8 cellular contexts compared by ENCODE assay signal in genomic region chr7:44043902-44044301, GRCh38. TPM values are rescaled to one million over a fixed set of nuclear protein-coding genes. Genes with fewer than 3 reads are reported as not detected.
DNase-seq lines count a peak whose midpoint lies in the region; ATAC-seq and TF ChIP-seq lines count a peak whose summit lies in the region.

No MANE protein-coding gene starts in this region.

- POLR2A ChIA-PET in activated CD4-positive, alpha-beta memory T cell treated with anti-CD3 and anti-CD28 coated beads, Interleukin-2, amount 10 ng/mL, durations not matched to agents 7 days and 5 days (lab: Charles Lee) = interaction anchor here (0.5 to 5.7 kb wide), 17 partner anchors 15 to 594 kb away, joined by 3 to 73 read pairs (median 4); partner anchors contain the start of genes NUDCD3, PGAM2, POLD2 and STK17A

- no peaks in the 10 kb centered on the region for H3K9me3 ChIP-seq in hepatocyte (ENCODE audit: low read depth)
- H3K9me3 ChIP-seq in smooth muscle cell (replicated peaks; ENCODE audit: low read depth) = no peaks in the 10 kb centered on the region

- peak overlapping the region; percentile 98 for H3K27ac Mint-ChIP-seq in activated CD4-positive, alpha-beta memory T cell treated with anti-CD3 and anti-CD28 coated beads, Interleukin-2, amount 10 ng/mL, durations not matched to agents 7 days and 5 days

- peaks cover 51% of the 10 kb centered on the region for H3K4me1 Mint-ChIP-seq in activated CD4-positive, alpha-beta memory T cell treated with anti-CD3 and anti-CD28 coated beads, Interleukin-2, amount 10 ng/mL, durations not matched to agents 7 days and 5 days

- H3K36me3 Mint-ChIP-seq in activated CD4-positive, alpha-beta memory T cell treated with anti-CD3 and anti-CD28 coated beads, Interleukin-2, amount 10 ng/mL, durations not matched to agents 7 days and 5 days (ENCODE audit: low read depth) = peaks cover 38% of the 10 kb centered on the region

- H3K9me2 ChIP-seq in hepatocyte (replicated peaks; ENCODE audit: insufficient read depth) = no peaks in the 10 kb centered on the region

- H3K27me3 ChIP-seq in hepatocyte (no peaks in the 10 kb centered on the region), smooth muscle cell (ENCODE audit: low read depth) (no peaks in the 10 kb centered on the region)

- H4K20me1 ChIP-seq in hepatocyte (ENCODE audit: insufficient read depth, poor library complexity, severe bottlenecking) = peaks cover 10% of the 10 kb centered on the region
- H4K20me1 ChIP-seq in smooth muscle cell (ENCODE audit: low read depth) = peaks cover 25% of the 10 kb centered on the region

- H3K4me1 ChIP-seq in hepatocyte (ENCODE audit: insufficient read depth) (peaks cover 6% of the 10 kb centered on the region), smooth muscle cell (ENCODE audit: low read depth) (peaks cover 6% of the 10 kb centered on the region)

- H3K27me3 Mint-ChIP-seq in activated CD4-positive, alpha-beta memory T cell treated with anti-CD3 and anti-CD28 coated beads, Interleukin-2, amount 10 ng/mL, durations not matched to agents 7 days and 5 days = no peaks in the 10 kb centered on the region

- no peak for TF ChIP-seq CTCF in HFF-Myc (IDR thresholded peaks at IDR 0.05; ENCODE audit: low read depth, low read length, missing control alignments)
- TF ChIP-seq CTCF in hepatocyte (IDR thresholded peaks at IDR 0.05; ENCODE audit: poor library complexity) = no peak
- no peak for TF ChIP-seq CTCF in smooth muscle cell (IDR thresholded peaks at IDR 0.05; ENCODE audit: borderline replicate concordance, insufficient read depth, poor library complexity, severe bottlenecking)

- no peak for ATAC-seq in HG03108 (IDR thresholded peaks at IDR 0.05; ENCODE audit: unreplicated experiment)

- H3K4me2 ChIP-seq in hepatocyte = peak overlapping the region; percentile 93
- peak overlapping the region; percentile 92 for H3K4me2 ChIP-seq in smooth muscle cell

- H3F3A ChIP-seq in smooth muscle cell (ENCODE audit: low read depth) = no peaks in the 10 kb centered on the region

- CTCF ChIA-PET in activated CD4-positive, alpha-beta memory T cell treated with anti-CD3 and anti-CD28 coated beads, Interleukin-2, amount 10 ng/mL, durations not matched to agents 7 days and 5 days (lab: Charles Lee) = interaction anchor here (1.2 kb wide), 1 partner anchor 24 kb away, joined by 5 read pairs; no protein-coding TSS in a partner anchor

- DNase-seq in HFF-Myc (ENCODE audit: extremely low read depth, low read depth) (no peak), hepatocyte (ENCODE audit: low spot score) (no peak), smooth muscle cell (lab: John Stamatoyannopoulos, UW; ENCODE audit: unreplicated experiment) (no peak), A172 (ENCODE audit: low spot score) (no peak), COLO829 (ENCODE audit: low spot score) (no peak), 8988T (no peak)
- DNase-seq in activated CD4-positive, alpha-beta memory T cell treated with anti-CD3 and anti-CD28 coated beads, Interleukin-2, amount 10 ng/mL, durations not matched to agents 7 days and 5 days = no peak

- H3K9ac ChIP-seq in smooth muscle cell (ENCODE audit: low read depth) = peak overlapping the region; percentile 76

- no peaks in the 10 kb centered on the region for H3K9me3 Mint-ChIP-seq in activated CD4-positive, alpha-beta memory T cell treated with anti-CD3 and anti-CD28 coated beads, Interleukin-2, amount 10 ng/mL, durations not matched to agents 7 days and 5 days

- H2AFZ ChIP-seq in hepatocyte (peak overlapping the region; percentile 98), smooth muscle cell (ENCODE audit: low read depth) (peak overlapping the region; percentile 95)

- H3K79me2 ChIP-seq in hepatocyte (peaks cover 41% of the 10 kb centered on the region), smooth muscle cell (ENCODE audit: low read depth) (peaks cover 40% of the 10 kb centered on the region)

- H3K27ac ChIP-seq in hepatocyte (peak overlapping the region; percentile 86), smooth muscle cell (ENCODE audit: low read depth) (peak overlapping the region; percentile 27)

- H3K36me3 ChIP-seq in hepatocyte (replicated peaks; ENCODE audit: insufficient read depth, low read depth) = no peaks in the 10 kb centered on the region
- no peaks in the 10 kb centered on the region for H3K36me3 ChIP-seq in smooth muscle cell (ENCODE audit: low read depth)

- WGBS in hepatocyte (ENCODE audit: low lambda C conversion rate, missing lambda C conversion rate) = 22% methylated on average over 8 of the region's 8 CpGs
- 29% methylated on average over 8 of the region's 8 CpGs for WGBS in smooth muscle cell (ENCODE audit: low lambda C conversion rate)

- peak overlapping the region; percentile 83 for H3K4me3 Mint-ChIP-seq in activated CD4-positive, alpha-beta memory T cell treated with anti-CD3 and anti-CD28 coated beads, Interleukin-2, amount 10 ng/mL, durations not matched to agents 7 days and 5 days

- peak overlapping the region; percentile 90 for H3K4me3 ChIP-seq in HFF-Myc (replicated peaks; ENCODE audit: low read depth, low read length)
- H3K4me3 ChIP-seq in hepatocyte = peak overlapping the region; percentile 61
- H3K4me3 ChIP-seq in smooth muscle cell = peak overlapping the region; percentile 63

RNA-seq across cellular contexts. Expression of gene DBNL, which starts 0.6 kb away (rescaled TPM):
- total RNA-seq in activated CD4-positive, alpha-beta memory T cell treated with anti-CD3 and anti-CD28 coated beads, Interleukin-2, amount 10 ng/mL, durations not matched to agents 7 days and 5 days = 100 to 1,000 TPM; 175 to 176 TPM
- total RNA-seq in hepatocyte = 70.6 and 81.8 TPM in 2 replicates
- 87.2 and 91.1 TPM in 2 replicates for polyA plus RNA-seq in hepatocyte
- total RNA-seq in smooth muscle cell = 47.8 and 55.1 TPM in 2 replicates
- 94.5 and 98.4 TPM in 2 replicates for polyA plus RNA-seq in smooth muscle cell
- total RNA-seq in A172 (2014; rRNA removed; shearing (Covaris generic)) = 171 and 187 TPM in 2 replicates

RNA-seq across cellular contexts. Expression of gene PGAM2, which starts 21.5 kb away (rescaled TPM):
- under 1 TPM in 1 of 2 experiments, not detected in 1; 0.43 TPM for total RNA-seq in activated CD4-positive, alpha-beta memory T cell treated with anti-CD3 and anti-CD28 coated beads, Interleukin-2, amount 10 ng/mL, durations not matched to agents 7 days and 5 days
- total RNA-seq in hepatocyte = 0.73 TPM in 1 of 2 replicates, not detected in the other
- 0.66 TPM in 1 of 2 replicates, not detected in the other for polyA plus RNA-seq in hepatocyte
- 0.54 TPM in 1 of 2 replicates, not detected in the other for total RNA-seq in smooth muscle cell
- polyA plus RNA-seq in smooth muscle cell = not detected in 2 replicates
- not detected in 2 replicates for total RNA-seq in A172 (2014; rRNA removed; shearing (Covaris generic))

RNA-seq across cellular contexts. Expression of gene POLM, which starts 38.4 kb away (rescaled TPM):
- total RNA-seq in activated CD4-positive, alpha-beta memory T cell treated with anti-CD3 and anti-CD28 coated beads, Interleukin-2, amount 10 ng/mL, durations not matched to agents 7 days and 5 days = 10 to 100 TPM; 29.4 to 30.7 TPM
- 15.5 and 22.3 TPM in 2 replicates for total RNA-seq in hepatocyte
- polyA plus RNA-seq in hepatocyte = 16.0 and 29.3 TPM in 2 replicates
- 4.9 and 5.2 TPM in 2 replicates for total RNA-seq in smooth muscle cell
- 9.9 and 10.2 TPM in 2 replicates for polyA plus RNA-seq in smooth muscle cell
- 20.3 and 24.0 TPM in 2 replicates for total RNA-seq in A172 (2014; rRNA removed; shearing (Covaris generic))

RNA-seq across cellular contexts. Expression of gene SPDYE1, which starts 46.2 kb away (rescaled TPM):
- total RNA-seq in activated CD4-positive, alpha-beta memory T cell treated with anti-CD3 and anti-CD28 coated beads, Interleukin-2, amount 10 ng/mL, durations not matched to agents 7 days and 5 days = not detected
- not detected in 2 replicates for total RNA-seq in hepatocyte
- polyA plus RNA-seq in hepatocyte = 0.51 and 0.99 TPM in 2 replicates
- not detected in 2 replicates for total RNA-seq in smooth muscle cell
- 0.15 and 0.74 TPM in 2 replicates for polyA plus RNA-seq in smooth muscle cell
- not detected in 2 replicates for total RNA-seq in A172 (2014; rRNA removed; shearing (Covaris generic))
